1 cellular context compared by ENCODE assay signal in genomic region chr6:143293526-143293925, GRCh38.
TF ChIP-seq lines count a peak whose summit lies in the region.

No MANE protein-coding gene starts in this region.

TF ChIP-seq in H1, 55 proteins besides CTCF, POLR2A, EP300 and RAD21:
- TF ChIP-seq GTF2F1 (IDR thresholded peaks at IDR 0.05; ENCODE audit: borderline replicate concordance, low read depth, low read length) (no peak), CBX8 (IDR thresholded peaks at IDR 0.05; ENCODE audit: borderline replicate concordance, low read depth, low read length) (no peak), CHD2 (IDR thresholded peaks at IDR 0.05; ENCODE audit: low read length) (no peak), TBP (IDR thresholded peaks at IDR 0.05; ENCODE audit: low read depth, low read length) (no peak), GABPA (IDR thresholded peaks at IDR 0.05; ENCODE audit: borderline replicate concordance, insufficient read depth, low read length) (no peak), CBX5 (IDR thresholded peaks at IDR 0.05; ENCODE audit: low read depth, low read length) (no peak), RNF2 (IDR thresholded peaks at IDR 0.05; ENCODE audit: borderline replicate concordance, low read depth, low read length, missing control alignments, poor library complexity, severe bottlenecking) (no peak), BRCA1 (IDR thresholded peaks at IDR 0.05; ENCODE audit: low read depth, low read length) (no peak), SUZ12 (IDR thresholded peaks at IDR 0.05; ENCODE audit: low read length) (no peak), CHD1 (IDR thresholded peaks at IDR 0.05; ENCODE audit: low read depth, low read length) (no peak), ATF2 (IDR thresholded peaks at IDR 0.05; ENCODE audit: low read length) (no peak)
- TF ChIP-seq, protein P1, sequence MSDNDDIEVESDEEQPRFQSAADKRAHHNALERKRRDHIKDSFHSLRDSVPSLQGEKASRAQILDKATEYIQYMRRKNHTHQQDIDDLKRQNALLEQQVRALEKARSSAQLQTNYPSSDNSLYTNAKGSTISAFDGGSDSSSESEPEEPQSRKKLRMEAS (IDR thresholded peaks at IDR 0.05), result no peak
